ENCODE assay signal across 10 cellular contexts in genomic region chr11:130118165-130118564, GRCh38.
DNase-seq lines count a peak whose midpoint lies in the region; ATAC-seq and TF ChIP-seq lines count a peak whose summit lies in the region.
"Had no signal": no experiment of that assay in that cellular context is flagged by ENCODE, and none has a peak within 500 bp of the region (broad histone marks: within the 10 kb centered on the region; RNA-seq: fewer than 3 reads in every experiment).

No MANE protein-coding gene starts in this region.

- H3F3A ChIP-seq in Loucy (ENCODE audit: low read depth) = no peaks in the 10 kb centered on the region

- H3K79me2 ChIP-seq in Loucy (ENCODE audit: insufficient read depth, low read length) = peaks cover 66% of the 10 kb centered on the region

- no peak overlapping the region for H2AFZ ChIP-seq in Loucy (ENCODE audit: low read length)

- no peaks in the 10 kb centered on the region for H4K20me1 ChIP-seq in Loucy (ENCODE audit: insufficient read depth, low read length, poor library complexity, severe bottlenecking)

- H3K9me2 ChIP-seq in Loucy (replicated peaks; ENCODE audit: low read depth, low read length) = no peaks in the 10 kb centered on the region

- no peak for TF ChIP-seq CTCF in GM12865 (IDR thresholded peaks at IDR 0.05; ENCODE audit: insufficient read depth, low read depth, low read length, missing control alignments)
- no peak for TF ChIP-seq CTCF in Loucy (conservative IDR thresholded peaks at IDR 0.05; ENCODE audit: low read length)

- peak; percentile 62 for DNase-seq in GM12865 (ENCODE audit: low read depth)
- no peak for DNase-seq in NCI-H2107 treated with DMSO at 0.1 percent for 48 hours (lab: John Stamatoyannopoulos, UW; ENCODE audit: unreplicated experiment)
- DNase-seq in inferior parietal cortex (ENCODE audit: extremely low spot score) = no peak
- no peak for DNase-seq in foreskin melanocyte
- DNase-seq: cerebellar nuclear complex, heart left ventricle had no signal

- peak; percentile 70 for ATAC-seq in GM19397 (IDR thresholded peaks at IDR 0.05; ENCODE audit: unreplicated experiment)
- peak; percentile 93 for ATAC-seq in HG02938 (IDR thresholded peaks at IDR 0.05; ENCODE audit: unreplicated experiment)
- ATAC-seq in SK-N-SH treated with all-trans-retinoic acid at 6 μM for 48 hours = no peak

- H3K36me3 ChIP-seq in Loucy (ENCODE audit: insufficient read depth, low read length) = peaks cover 28% of the 10 kb centered on the region; the same call in 1 of the 2 replicates

- H3K4me3 ChIP-seq in GM12865 (ENCODE audit: low read depth, low read length) (no peak overlapping the region), Loucy (ENCODE audit: low read length, poor library complexity, severe bottlenecking) (peak overlapping the region; percentile 58)
- H3K4me3 ChIP-seq: heart left ventricle had no signal

- H3K27me3 ChIP-seq in Loucy (ENCODE audit: insufficient read depth, low read length, poor library complexity, severe bottlenecking) = no peaks in the 10 kb centered on the region
- H3K27me3 ChIP-seq: heart left ventricle had no signal

- peak overlapping the region; percentile 48 for H3K9ac ChIP-seq in Loucy (ENCODE audit: low read depth, low read length, poor library complexity, severe bottlenecking)

- H3K4me1 ChIP-seq in Loucy (ENCODE audit: insufficient read depth, low read length, poor library complexity, severe bottlenecking) = peaks cover 59% of the 10 kb centered on the region

- peak overlapping the region; percentile 76 for H3K4me2 ChIP-seq in Loucy (ENCODE audit: low read depth, low read length, poor library complexity, severe bottlenecking)

- H3K9me3 ChIP-seq in Loucy (ENCODE audit: insufficient read depth, low read depth, low read length) = no peaks in the 10 kb centered on the region
- H3K9me3 ChIP-seq: heart left ventricle had no signal

TF ChIP-seq in SK-N-SH treated with all-trans-retinoic acid at 6 μM for 48 hours, 23 proteins besides CTCF, POLR2A, EP300 and RAD21:
- no peak for TF ChIP-seq ZFP30 (CRISPR knock-in tag; IDR thresholded peaks at IDR 0.05)
- no peak for TF ChIP-seq PPARA (CRISPR knock-in tag; IDR thresholded peaks at IDR 0.05; ENCODE audit: borderline replicate concordance)
- TF ChIP-seq, protein P1, sequence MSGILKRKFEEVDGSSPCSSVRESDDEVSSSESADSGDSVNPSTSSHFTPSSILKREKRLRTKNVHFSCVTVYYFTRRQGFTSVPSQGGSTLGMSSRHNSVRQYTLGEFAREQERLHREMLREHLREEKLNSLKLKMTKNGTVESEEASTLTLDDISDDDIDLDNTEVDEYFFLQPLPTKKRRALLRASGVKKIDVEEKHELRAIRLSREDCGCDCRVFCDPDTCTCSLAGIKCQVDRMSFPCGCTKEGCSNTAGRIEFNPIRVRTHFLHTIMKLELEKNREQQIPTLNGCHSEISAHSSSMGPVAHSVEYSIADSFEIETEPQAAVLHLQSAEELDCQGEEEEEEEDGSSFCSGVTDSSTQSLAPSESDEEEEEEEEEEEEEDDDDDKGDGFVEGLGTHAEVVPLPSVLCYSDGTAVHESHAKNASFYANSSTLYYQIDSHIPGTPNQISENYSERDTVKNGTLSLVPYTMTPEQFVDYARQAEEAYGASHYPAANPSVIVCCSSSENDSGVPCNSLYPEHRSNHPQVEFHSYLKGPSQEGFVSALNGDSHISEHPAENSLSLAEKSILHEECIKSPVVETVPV (CRISPR knock-in tag; IDR thresholded peaks at IDR 0.05) = no peak
- no peak for TF ChIP-seq TCF4 (CRISPR knock-in tag; IDR thresholded peaks at IDR 0.05; ENCODE audit: borderline replicate concordance)
- TF ChIP-seq BACH2 (CRISPR knock-in tag; IDR thresholded peaks at IDR 0.05; ENCODE audit: borderline replicate concordance) = no peak
- TF ChIP-seq ESRRG (CRISPR knock-in tag; IDR thresholded peaks at IDR 0.05) = no peak
